1 cellular context compared by ENCODE assay signal in the genomic region with DNA sequence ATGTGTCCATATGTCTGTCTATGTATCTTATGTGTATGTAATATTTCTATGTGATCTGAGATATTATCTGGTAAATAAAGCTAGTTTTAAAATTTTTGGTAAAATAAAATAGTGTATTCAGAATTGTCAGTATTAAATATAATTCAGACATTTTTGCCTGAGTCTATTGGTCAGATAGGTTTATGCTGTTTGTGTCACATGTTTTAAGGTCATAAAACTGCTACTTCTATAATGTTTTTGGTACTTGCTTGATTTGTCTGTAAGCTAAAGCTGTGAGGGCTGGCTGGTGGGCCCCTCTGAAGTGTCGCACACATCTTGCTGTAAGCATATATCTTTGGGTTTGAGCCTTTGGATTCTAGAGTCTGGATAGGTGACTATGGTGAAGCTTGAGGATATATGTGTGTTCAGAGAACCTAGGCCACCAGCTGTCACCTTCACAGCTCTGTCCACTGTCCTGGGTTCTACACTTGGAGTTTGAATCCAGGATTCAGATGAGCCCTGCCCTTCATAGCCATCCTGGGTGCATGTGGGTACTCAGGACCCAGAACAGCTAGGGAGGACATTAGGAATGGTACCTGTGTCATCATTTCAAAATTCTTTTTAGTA.
TF ChIP-seq lines count a peak whose summit lies in the region.

No MANE protein-coding gene starts in this region.

TF ChIP-seq in GM23338, 12 proteins besides CTCF, POLR2A, EP300 and RAD21 (continued from another document):
- no peak for TF ChIP-seq STAT1 (IDR thresholded peaks at IDR 0.05; ENCODE audit: unreplicated experiment)
- no peak for TF ChIP-seq NANOG (IDR thresholded peaks at IDR 0.05; ENCODE audit: borderline replicate concordance)
